Comparison of ENCODE assay signal across 8 cellular contexts in the genomic region with DNA sequence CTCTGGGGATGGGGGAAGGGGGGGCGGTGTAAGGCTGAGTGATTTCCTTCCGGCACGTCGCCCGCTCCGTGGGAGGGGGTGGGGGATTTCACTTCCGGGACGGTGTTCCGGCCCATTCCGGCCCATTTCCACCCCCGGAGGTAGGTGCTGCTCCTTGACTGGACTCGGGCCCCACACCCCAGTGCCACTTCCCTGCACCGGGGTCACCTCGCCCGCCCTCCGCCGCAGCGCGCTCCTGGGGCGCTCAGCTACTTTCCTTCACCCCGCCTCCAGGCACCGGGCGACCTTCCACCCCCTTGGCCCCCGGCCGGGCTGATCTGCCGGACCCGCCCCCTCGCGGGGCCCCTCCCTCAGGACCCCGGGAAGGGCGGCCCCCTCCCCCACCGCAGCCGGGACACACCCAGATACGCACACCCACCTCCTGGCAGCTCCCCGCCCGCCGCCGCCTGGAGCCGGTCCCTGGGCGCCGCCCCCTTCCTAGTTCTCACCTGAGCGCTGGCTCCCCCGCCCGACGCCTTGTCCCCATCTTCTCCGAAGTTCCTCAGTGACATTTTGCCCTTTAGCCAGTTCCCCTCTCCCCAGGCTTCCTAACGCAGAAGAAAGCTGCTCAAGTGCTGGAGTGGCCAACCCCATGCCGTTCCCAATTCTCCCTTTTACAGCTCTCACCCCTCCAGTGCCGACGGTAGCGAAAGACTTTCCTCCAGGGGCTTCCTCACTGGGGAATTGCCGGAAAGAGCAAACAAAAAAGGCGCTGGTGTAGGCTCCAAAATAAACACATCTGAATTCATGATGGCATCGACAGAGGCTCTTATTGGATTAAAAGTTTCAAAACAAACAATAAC. TPM values are rescaled to one million over a fixed set of nuclear protein-coding genes. Genes with fewer than 3 reads are reported as not detected.
DNase-seq lines count a peak whose midpoint lies in the region; ATAC-seq and TF ChIP-seq lines count a peak whose summit lies in the region.

A gene with protein sequence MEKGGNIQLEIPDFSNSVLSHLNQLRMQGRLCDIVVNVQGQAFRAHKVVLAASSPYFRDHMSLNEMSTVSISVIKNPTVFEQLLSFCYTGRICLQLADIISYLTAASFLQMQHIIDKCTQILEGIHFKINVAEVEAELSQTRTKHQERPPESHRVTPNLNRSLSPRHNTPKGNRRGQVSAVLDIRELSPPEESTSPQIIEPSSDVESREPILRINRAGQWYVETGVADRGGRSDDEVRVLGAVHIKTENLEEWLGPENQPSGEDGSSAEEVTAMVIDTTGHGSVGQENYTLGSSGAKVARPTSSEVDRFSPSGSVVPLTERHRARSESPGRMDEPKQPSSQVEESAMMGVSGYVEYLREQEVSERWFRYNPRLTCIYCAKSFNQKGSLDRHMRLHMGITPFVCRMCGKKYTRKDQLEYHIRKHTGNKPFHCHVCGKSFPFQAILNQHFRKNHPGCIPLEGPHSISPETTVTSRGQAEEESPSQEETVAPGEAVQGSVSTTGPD (plus strand): TSS at position 115 of the 842 bp plus-strand sequence. CDS start 1,846 bp downstream, outside the sequence.

- peaks cover 8 to 70% (median 48%) of the 10 kb centered on the region in 12 donors for H3K4me1 ChIP-seq in heart left ventricle
- peaks cover 10% of the 10 kb centered on the region for H3K4me1 ChIP-seq in prostate gland (replicated peaks)

- intact Hi-C loops in heart left ventricle (cut with DNase I) (loop anchor here in 5 of 10 donors (1.0 to 10.0 kb wide), 7 partner anchors 44 to 392 kb away; a partner anchor contains a TSS), prostate gland (cut with DNase I) (no loop called here)

- H3K9me3 ChIP-seq in heart left ventricle: no peaks in the 10 kb centered on the region
- H3K9me3 ChIP-seq in prostate gland: no peaks in the 10 kb centered on the region

- H3K36me3 ChIP-seq in heart left ventricle (peaks cover 0 to 66% (median 47%) of the 10 kb centered on the region in 9 donors), prostate gland (no peaks in the 10 kb centered on the region)

- peak; percentile 22 for TF ChIP-seq CTCF in GM10266 (IDR thresholded peaks at IDR 0.05; ENCODE audit: control insufficient read depth, insufficient read depth, low read depth, missing control alignments)
- no peak for TF ChIP-seq CTCF in heart left ventricle (IDR thresholded peaks at IDR 0.05)
- TF ChIP-seq CTCF in prostate gland (IDR thresholded peaks at IDR 0.05): no peak

- WGBS in heart left ventricle, 4 donors: 0 to 1% (median 1%) methylated on average over 36 to 54 of the region's 54 CpGs
- WGBS in prostate gland: under 1% methylated on average over 42 of the region's 54 CpGs

- DNase-seq in GM10266 (ENCODE audit: extremely low spot score) (peak; percentile 86), NCI-H128 (lab: John Stamatoyannopoulos, UW; ENCODE audit: unreplicated experiment) (peak; percentile 68), SKM-1 treated with dmso at 0.1 percent for 144 hours (lab: John Stamatoyannopoulos, UW; ENCODE audit: unreplicated experiment) (peak; percentile 98), heart left ventricle (peak; percentile 87 to 93 (median 90)), prostate gland (ENCODE audit: low spot score) (peak; percentile 91), ureter (ENCODE audit: low spot score) (peak; percentile 95)

- TF ChIP-seq POLR2A in heart left ventricle (IDR thresholded peaks at IDR 0.05): no peak
- peak; percentile 54 for TF ChIP-seq POLR2A in prostate gland (IDR thresholded peaks at IDR 0.05)

- peaks cover 64% of the 10 kb centered on the region for H3K4me1 Mint-ChIP-seq in activated naive CD8-positive, alpha-beta T cell (ENCODE audit: low read depth)

- no peaks in the 10 kb centered on the region for H3K27me3 Mint-ChIP-seq in activated naive CD8-positive, alpha-beta T cell

- H3K4me3 Mint-ChIP-seq in activated naive CD8-positive, alpha-beta T cell: peak within 1 kb of the TSS; percentile 99

- peak within 1 kb of the TSS; percentile 100 for H3K27ac Mint-ChIP-seq in activated naive CD8-positive, alpha-beta T cell

- H3K27ac ChIP-seq in heart left ventricle (peak within 1 kb of the TSS; percentile 94 to 99 (median 98)), prostate gland (peak within 1 kb of the TSS; percentile 98 to 99)

- H3K9me3 Mint-ChIP-seq in activated naive CD8-positive, alpha-beta T cell (ENCODE audit: low read depth): no peaks in the 10 kb centered on the region

- H3K4me3 ChIP-seq in heart left ventricle (peak within 1 kb of the TSS; percentile 47 to 95 (median 85)), prostate gland (peak within 1 kb of the TSS; percentile 79 to 97)

- H3K36me3 Mint-ChIP-seq in activated naive CD8-positive, alpha-beta T cell: peaks cover 34% of the 10 kb centered on the region

- H3K27me3 ChIP-seq in heart left ventricle (no peaks in the 10 kb centered on the region), prostate gland (replicated peaks; ENCODE audit: insufficient read depth) (no peaks in the 10 kb centered on the region)

- ATAC-seq in HG02678 (IDR thresholded peaks at IDR 0.05; ENCODE audit: unreplicated experiment): peak; percentile 63
- peak; percentile 25 to 80 (median 70) for ATAC-seq in heart left ventricle

RNA-seq across cellular contexts. Expression of the gene that starts here (rescaled TPM):
- total RNA-seq in heart left ventricle (10 to 100 TPM in 4 of 9 donors, 1 to 10 TPM in 5; 6.2 to 14.8 (median 8.3) TPM), prostate gland (10 to 100 TPM in 1 of 2 donors, 1 to 10 TPM in 1; 6.6 to 14.7 TPM), ureter (20.4 TPM)
- 1 to 10 TPM; 2.1 TPM for polyA plus RNA-seq in heart left ventricle

Comparison
In these comparisons a context has a peak if more than half of its experiments do, and no peak if none do; other contexts are left out.
1. Peak in every context shown above with its lines: DNase-seq, ATAC-seq, H3K4me3 ChIP-seq and H3K27ac ChIP-seq.